In the genomic region with DNA sequence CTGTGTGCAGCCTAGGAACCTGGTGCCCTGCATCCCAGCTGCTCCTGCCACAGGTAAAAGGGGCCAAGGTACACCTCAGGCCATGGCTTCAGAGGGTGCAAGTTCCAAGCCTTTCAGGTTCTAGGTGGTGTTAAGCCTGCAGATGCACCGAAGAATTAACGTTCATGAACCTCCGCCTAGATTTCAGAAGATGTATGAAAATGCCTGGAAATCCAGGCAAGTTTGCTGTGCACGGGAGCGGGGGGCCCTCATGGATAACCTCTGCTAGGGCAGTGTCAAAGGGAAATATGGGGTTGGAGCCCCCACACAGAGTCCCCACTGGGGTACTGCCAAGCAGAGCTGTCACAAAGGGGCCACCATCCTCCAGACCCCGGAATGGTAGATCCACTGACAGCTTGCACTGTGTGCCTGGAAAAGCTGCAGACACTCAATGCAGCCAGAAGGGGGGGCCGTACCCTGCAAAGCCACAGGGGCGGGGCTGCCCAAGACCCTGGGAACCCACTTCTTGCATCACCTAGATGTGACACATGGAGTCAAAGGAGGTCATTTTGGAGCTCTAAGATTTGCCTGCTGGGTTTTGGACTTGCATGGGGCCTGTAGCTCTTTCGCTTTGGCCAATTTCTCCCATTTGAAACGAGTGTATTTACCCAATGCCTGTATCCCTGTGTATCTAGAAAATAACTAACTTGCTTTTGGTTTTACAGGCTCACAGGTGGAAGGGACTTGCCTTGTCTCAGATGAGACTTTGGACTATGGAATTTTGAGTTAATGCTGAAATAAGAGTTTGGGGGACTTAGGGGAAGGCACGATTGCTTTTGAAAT, we compare ENCODE assay signal across 8 cellular contexts.
DNase-seq lines count a peak whose midpoint lies in the region; ATAC-seq and TF ChIP-seq lines count a peak whose summit lies in the region.
"Not testable (repeated sequence)": the region's sequence is repeated elsewhere in the genome, so short reads cannot be mapped to it uniquely, and the experiment has no call there.

No MANE protein-coding gene starts in this region.

- not testable (repeated sequence) for H2BK12ac ChIP-seq in mesenchymal stem cell (ENCODE audit: low read length in 2 of 2)

- not testable (repeated sequence) for H3K9ac ChIP-seq in mesenchymal stem cell (ENCODE audit: low read length)

- H3K23ac ChIP-seq in mesenchymal stem cell (ENCODE audit: low read length in 2 of 2), result not testable (repeated sequence)

- TF ChIP-seq POLR2A in body of pancreas (IDR thresholded peaks at IDR 0.05); vagina (IDR thresholded peaks at IDR 0.05): not testable (repeated sequence)

- peak in 6 of 7 experiments; percentile 17 to 32 (median 26) for TF ChIP-seq CTCF in body of pancreas (IDR thresholded peaks at IDR 0.05)
- peak in 1 of 3 experiments; percentile 17 for TF ChIP-seq CTCF in vagina (IDR thresholded peaks at IDR 0.05)

- H2BK5ac ChIP-seq in mesenchymal stem cell (ENCODE audit: low read depth, low read length, poor library complexity, severe bottlenecking), result not testable (repeated sequence)

- ATAC-seq in body of pancreas, result not testable (repeated sequence)

- not testable (repeated sequence) for H4K8ac ChIP-seq in mesenchymal stem cell (ENCODE audit: low read length)

- H2BK15ac ChIP-seq in mesenchymal stem cell (ENCODE audit: low read depth, poor library complexity, severe bottlenecking), result not testable (repeated sequence)

- H3K79me1 ChIP-seq in mesenchymal stem cell (replicated peaks; ENCODE audit: low read length, poor library complexity, severe bottlenecking), result peaks cover 20% of the 10 kb centered on the region

- not testable (repeated sequence) for H3K18ac ChIP-seq in mesenchymal stem cell (ENCODE audit: low read depth in 1 of 2, low read length in 2 of 2)

- not testable (repeated sequence) for H3K4me2 ChIP-seq in mesenchymal stem cell (ENCODE audit: low read length, poor library complexity, severe bottlenecking)

- H3K14ac ChIP-seq in mesenchymal stem cell (ENCODE audit: low read length in 2 of 2), result not testable (repeated sequence)

- in situ Hi-C loops in G401 (cut with HindIII; ENCODE audit: low sequenced_read_pairs), result not testable (repeated sequence)

- not testable (repeated sequence) for H3K27ac ChIP-seq in body of pancreas; mesenchymal stem cell (ENCODE audit: low read length, poor library complexity, severe bottlenecking); vagina

- H3K4me1 ChIP-seq in body of pancreas; mesenchymal stem cell (ENCODE audit: control insufficient read depth, insufficient read depth, low read depth, low read length); vagina: not testable (repeated sequence)

- DNase-seq in G401 (ENCODE audit: low spot score) (peak; percentile 44), MG63 (peak; percentile 66), body of pancreas (peak; percentile 47 to 59 (median 48)), glomerular visceral epithelial cell (ENCODE audit: extremely low spot score) (peak; percentile 50), mesenchymal stem cell (peak; percentile 40), vagina (ENCODE audit: extremely low spot score in 2 of 2) (peak; percentile 85 to 97)
- DNase-seq in activated CD4-positive, alpha-beta T cell treated with anti-CD3 and anti-CD28 coated beads for 48 hours, result peak; percentile 87
- peak; percentile 49 for DNase-seq in stimulated activated CD4-positive, alpha-beta T cell treated with anti-CD3 and anti-CD28 coated beads, Interleukin-12 subunit alpha, Interleukin-12 subunit beta, amount 100 ng/mL, for 4 hours

- H3K27me3 ChIP-seq in MG63; body of pancreas; mesenchymal stem cell (ENCODE audit: control insufficient read depth in 1 of 2, insufficient read depth in 1 of 2, low read length in 2 of 2); vagina: not testable (repeated sequence)

- 89 to 97% methylated on average over 5 to 10 of the region's 11 CpGs for WGBS in body of pancreas, 2 donors
- 89% methylated on average over 7 of the region's 11 CpGs for WGBS in mesenchymal stem cell

- peaks cover 13% of the 10 kb centered on the region for H3K36me3 ChIP-seq in MG63
- not testable (repeated sequence) for H3K36me3 ChIP-seq in body of pancreas (replicated peaks in 1 of 2; ENCODE audit: insufficient read depth in 1 of 2, low read depth in 2 of 2); vagina
- peaks cover 3 to 30% of the 10 kb centered on the region in 2 experiments for H3K36me3 ChIP-seq in mesenchymal stem cell (ENCODE audit: control insufficient read depth in 1 of 2, insufficient read depth in 2 of 2, low read depth in 1 of 2, low read length in 2 of 2)

- not testable (repeated sequence) for H3K4ac ChIP-seq in mesenchymal stem cell (ENCODE audit: low read depth in 1 of 2, low read length in 2 of 2)

- H4K91ac ChIP-seq in mesenchymal stem cell (ENCODE audit: low read length), result not testable (repeated sequence)

- not testable (repeated sequence) for H2AFZ ChIP-seq in mesenchymal stem cell (ENCODE audit: low read depth, low read length)

- H2AK5ac ChIP-seq in mesenchymal stem cell (ENCODE audit: low read length, severe bottlenecking), result not testable (repeated sequence)

- H2BK120ac ChIP-seq in mesenchymal stem cell (ENCODE audit: low read depth, low read length), result not testable (repeated sequence)

- not testable (repeated sequence) for H3K4me3 ChIP-seq in MG63, body of pancreas, vagina
- peak overlapping the region in 1 of 2 experiments; percentile 17 for H3K4me3 ChIP-seq in mesenchymal stem cell (ENCODE audit: insufficient read depth in 1 of 2, low read depth in 1 of 2, low read length in 2 of 2)

- not testable (repeated sequence) for H3K9me3 ChIP-seq in MG63; body of pancreas; mesenchymal stem cell (ENCODE audit: control insufficient read depth, low read length); vagina

- intact Hi-C loops in body of pancreas (cut with DNase I); vagina (cut with DNase I): not testable (repeated sequence)

Comparison
In these comparisons a context has a peak if more than half of its experiments do, and no peak if none do; other contexts are left out.
1. DNase-seq: peak in every context shown above with its lines; median percentile 91 in vagina; 87 in activated CD4-positive, alpha-beta T cell treated with anti-CD3 and anti-CD28 coated beads for 48 hours; 66 in MG63; 50 in glomerular visceral epithelial cell; 49 in stimulated activated CD4-positive, alpha-beta T cell treated with anti-CD3 and anti-CD28 coated beads, Interleukin-12 subunit alpha, Interleukin-12 subunit beta, amount 100 ng/mL, for 4 hours; 48 in body of pancreas; 44 in G401; 40 in mesenchymal stem cell.